Comparison of ENCODE assay signal across 15 cellular contexts in the genomic region with DNA sequence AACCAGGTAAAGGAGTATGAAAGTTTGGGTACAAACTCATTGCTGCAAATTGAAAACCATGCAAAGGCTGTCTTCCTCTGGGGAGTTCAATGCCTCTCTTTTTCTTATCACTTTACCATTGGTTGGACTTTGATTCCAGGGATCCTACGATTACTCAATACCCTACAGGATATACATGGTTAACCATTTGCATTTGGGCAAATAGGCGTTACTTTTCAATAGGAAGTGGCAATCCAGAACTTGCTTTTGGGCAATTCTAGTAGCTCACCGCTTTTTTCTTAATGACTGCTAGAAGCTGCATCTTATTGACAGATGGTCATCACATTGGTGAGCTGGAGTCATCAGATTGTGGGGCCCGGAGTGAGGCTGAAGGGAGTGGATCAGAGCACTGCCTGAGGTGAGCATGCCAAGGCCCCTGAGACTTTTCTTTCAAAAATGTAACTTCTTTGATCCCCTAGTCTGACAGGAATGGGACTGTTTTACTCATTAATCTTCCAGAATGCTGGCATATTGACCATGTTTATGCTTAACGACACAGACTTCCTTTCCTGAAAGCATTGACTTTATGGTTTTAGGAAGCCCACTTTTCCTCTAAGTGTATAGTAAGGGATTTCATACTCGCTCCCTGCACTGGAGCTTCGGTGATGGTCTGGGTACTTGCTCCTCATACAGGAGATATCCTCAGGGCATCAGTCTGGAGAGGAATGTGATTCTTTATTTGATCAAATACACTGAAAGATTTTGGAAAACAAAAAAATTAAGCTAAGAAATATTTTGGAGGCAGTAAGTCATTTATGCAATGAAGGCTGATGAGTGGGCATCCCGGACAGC. TPM values are rescaled to one million over a fixed set of nuclear protein-coding genes. Genes with fewer than 3 reads are reported as not detected.
A peak's percentile ranks its signal among the peaks of the same experiment; 100 is the strongest.
DNase-seq lines count a peak whose midpoint lies in the region; ATAC-seq and TF ChIP-seq lines count a peak whose summit lies in the region.
"Had no signal": no experiment of that assay in that cellular context is flagged by ENCODE, and none has a peak within 500 bp of the region (broad histone marks: within the 10 kb centered on the region; RNA-seq: fewer than 3 reads in every experiment).

Gene CCR6, plus strand, starts transcription at position 270 of the 831 bp plus-strand sequence. CDS start 13,039 bp downstream, outside the sequence.

- peak within 1 kb of the TSS; percentile 3 to 30 for H3K9ac ChIP-seq in duodenal mucosa (ENCODE audit: low read depth in 1 of 2, low read length in 2 of 2)

- H3K4me3 ChIP-seq in duodenal mucosa (ENCODE audit: low read depth in 1 of 2, low read length in 2 of 2) (peak within 1 kb of the TSS; percentile 41 to 58), transverse colon (peak within 1 kb of the TSS in 1 of 4 donors; percentile 7)
- H3K4me3 ChIP-seq: sigmoid colon had no signal

- TF ChIP-seq CTCF in transverse colon (IDR thresholded peaks at IDR 0.05) (no peak), nephron progenitor cell (IDR thresholded peaks at IDR 0.05) (no peak)

- intact Hi-C loops in transverse colon (cut with DNase I; ENCODE audit: low total_unique reads): no loop called here

- no peak within 1 kb of the TSS for H3K4me3 Mint-ChIP-seq in activated naive CD4-positive, alpha-beta T cell treated with anti-CD3 and anti-CD28 coated beads, Interleukin-2, amount 10 ng/mL, durations not matched to agents 7 days and 5 days
- H3K4me3 Mint-ChIP-seq in nephron progenitor cell: no peak within 1 kb of the TSS
- H3K4me3 Mint-ChIP-seq: activated CD4-positive, alpha-beta T cell treated with anti-CD3 and anti-CD28 coated beads, Interleukin-2, amount 10 ng/mL, durations not matched to agents 24 days and 14 days had no signal

- H3K9me3 Mint-ChIP-seq in activated naive CD4-positive, alpha-beta T cell treated with anti-CD3 and anti-CD28 coated beads, Interleukin-2, amount 10 ng/mL, durations not matched to agents 7 days and 5 days: no peaks in the 10 kb centered on the region
- no peaks in the 10 kb centered on the region for H3K9me3 Mint-ChIP-seq in activated naive CD4-positive, alpha-beta T cell treated with anti-CD3 and anti-CD28 coated beads, Interleukin-2, amount 50 U/mL, for 72 hours
- H3K9me3 Mint-ChIP-seq in nephron progenitor cell: peaks cover 7% of the 10 kb centered on the region

- H3K27ac ChIP-seq in duodenal mucosa (ENCODE audit: low read depth, low read length): no peak within 1 kb of the TSS
- H3K27ac ChIP-seq in transverse colon: peak within 1 kb of the TSS; percentile 7 to 55 (median 28)
- H3K27ac ChIP-seq: RWPE1 had no signal

- ATAC-seq in activated naive CD4-positive, alpha-beta T cell treated with anti-CD3 and anti-CD28 coated beads, Interleukin-2, amount 50 U/mL, for 72 hours: no peak
- ATAC-seq in HG03354 (IDR thresholded peaks at IDR 0.05; ENCODE audit: poor library complexity, severe bottlenecking, unreplicated experiment) (peak; percentile 28), HG02610 (IDR thresholded peaks at IDR 0.05; ENCODE audit: unreplicated experiment) (no peak)

- CTCF ChIA-PET in activated naive CD4-positive, alpha-beta T cell treated with anti-CD3 and anti-CD28 coated beads, Interleukin-2, amount 10 ng/mL, durations not matched to agents 7 days and 5 days (lab: Charles Lee): interaction anchor here (1.0 kb wide), 1 partner anchor 15 kb away, joined by 4 read pairs; no protein-coding TSS in a partner anchor

- H3K4me1 Mint-ChIP-seq in activated naive CD4-positive, alpha-beta T cell treated with anti-CD3 and anti-CD28 coated beads, Interleukin-2, amount 10 ng/mL, durations not matched to agents 7 days and 5 days: peaks cover 34% of the 10 kb centered on the region
- H3K4me1 Mint-ChIP-seq in nephron progenitor cell: peaks cover 31% of the 10 kb centered on the region
- H3K4me1 Mint-ChIP-seq: activated CD4-positive, alpha-beta T cell treated with anti-CD3 and anti-CD28 coated beads, Interleukin-2, amount 10 ng/mL, durations not matched to agents 24 days and 14 days had no signal

- no peak for DNase-seq in activated naive CD4-positive, alpha-beta T cell treated with anti-CD3 and anti-CD28 coated beads, Interleukin-2, amount 10 ng/mL, durations not matched to agents 7 days and 5 days
- DNase-seq in activated naive CD4-positive, alpha-beta T cell treated with anti-CD3 and anti-CD28 coated beads, Interleukin-2, amount 50 U/mL, for 72 hours (ENCODE audit: low spot score in 2 of 2): no peak
- DNase-seq in transverse colon (no peak), NCI-H2227 treated with DMSO at 0.1 percent for 48 hours (lab: John Stamatoyannopoulos, UW) (no peak), nephron progenitor cell (no peak)
- DNase-seq: activated CD4-positive, alpha-beta T cell treated with anti-CD3 and anti-CD28 coated beads, Interleukin-2, amount 10 ng/mL, durations not matched to agents 24 days and 14 days; amniotic stem cell; effector CD8-positive, alpha-beta T cell; mesendoderm; NCI-H2171 treated with DMSO at 0.1 percent for 48 hours; sigmoid colon had no signal

- H3K27me3 Mint-ChIP-seq in activated naive CD4-positive, alpha-beta T cell treated with anti-CD3 and anti-CD28 coated beads, Interleukin-2, amount 10 ng/mL, durations not matched to agents 7 days and 5 days: peaks cover 5% of the 10 kb centered on the region
- peaks cover 16% of the 10 kb centered on the region for H3K27me3 Mint-ChIP-seq in nephron progenitor cell (ENCODE audit: low read depth, poor library complexity)
- H3K27me3 Mint-ChIP-seq: activated CD4-positive, alpha-beta T cell treated with anti-CD3 and anti-CD28 coated beads, Interleukin-2, amount 10 ng/mL, durations not matched to agents 24 days and 14 days had no signal

- no peak for TF ChIP-seq POLR2A in transverse colon (IDR thresholded peaks at IDR 0.05)

- TF ChIP-seq EP300 in transverse colon (IDR thresholded peaks at IDR 0.05; ENCODE audit: low read depth): no peak

- in situ Hi-C loops in transverse colon (cut with MboI; ENCODE audit: low pct_ligation_motif_present in 1 of 4, low pct_unique_long_range_greater_than_20kb in 1 of 4, low sequenced_read_pairs in 3 of 4): no loop called here

- peaks cover 22 to 24% of the 10 kb centered on the region in 2 donors for H3K4me1 ChIP-seq in duodenal mucosa (ENCODE audit: control insufficient read depth in 1 of 2, insufficient read depth in 2 of 2, low read length in 2 of 2)
- peaks cover 0 to 33% (median 9%) of the 10 kb centered on the region in 4 donors for H3K4me1 ChIP-seq in transverse colon

- H3K27me3 ChIP-seq in duodenal mucosa (ENCODE audit: control insufficient read depth in 1 of 2, insufficient read depth in 2 of 2, low read length in 2 of 2) (no peaks in the 10 kb centered on the region), transverse colon (no peaks in the 10 kb centered on the region)
- H3K27me3 ChIP-seq: sigmoid colon had no signal

- H3K9me3 ChIP-seq in duodenal mucosa (ENCODE audit: control insufficient read depth in 1 of 2, low read length in 2 of 2) (no peaks in the 10 kb centered on the region), transverse colon (no peaks in the 10 kb centered on the region)
- H3K9me3 ChIP-seq: sigmoid colon had no signal

- peak within 1 kb of the TSS; percentile 29 for H3K27ac Mint-ChIP-seq in activated naive CD4-positive, alpha-beta T cell treated with anti-CD3 and anti-CD28 coated beads, Interleukin-2, amount 10 ng/mL, durations not matched to agents 7 days and 5 days
- H3K27ac Mint-ChIP-seq in activated naive CD4-positive, alpha-beta T cell treated with anti-CD3 and anti-CD28 coated beads, Interleukin-2, amount 50 U/mL, for 72 hours: no peak within 1 kb of the TSS
- no peak within 1 kb of the TSS for H3K27ac Mint-ChIP-seq in nephron progenitor cell
- H3K27ac Mint-ChIP-seq: activated CD4-positive, alpha-beta T cell treated with anti-CD3 and anti-CD28 coated beads, Interleukin-2, amount 10 ng/mL, durations not matched to agents 24 days and 14 days had no signal

- H3K36me3 ChIP-seq in duodenal mucosa (ENCODE audit: control insufficient read depth in 1 of 2, insufficient read depth in 2 of 2, low read length in 2 of 2): no peaks in the 10 kb centered on the region
- H3K36me3 ChIP-seq in transverse colon: no peaks in the 10 kb centered on the region
- H3K36me3 ChIP-seq: sigmoid colon had no signal

- H3K36me3 Mint-ChIP-seq in activated naive CD4-positive, alpha-beta T cell treated with anti-CD3 and anti-CD28 coated beads, Interleukin-2, amount 10 ng/mL, durations not matched to agents 7 days and 5 days: no peaks in the 10 kb centered on the region
- H3K36me3 Mint-ChIP-seq in activated naive CD4-positive, alpha-beta T cell treated with anti-CD3 and anti-CD28 coated beads, Interleukin-2, amount 50 U/mL, for 72 hours: no peaks in the 10 kb centered on the region
- peaks cover 8% of the 10 kb centered on the region for H3K36me3 Mint-ChIP-seq in nephron progenitor cell (ENCODE audit: low read depth)

- 58 to 67% methylated on average over 3 to 8 of the region's 8 CpGs for WGBS in transverse colon (ENCODE audit: low coverage in 1 of 2), 2 donors

RNA-seq across cellular contexts. Expression of gene CCR6, which starts in this region (rescaled TPM):
- not detected for total RNA-seq in activated naive CD4-positive, alpha-beta T cell treated with anti-CD3 and anti-CD28 coated beads, Interleukin-2, amount 50 U/mL, for 72 hours
- 1 to 10 TPM in 1 of 4 donors, not detected in 3; 1.3 TPM for total RNA-seq in transverse colon
- total RNA-seq: activated CD4-positive, alpha-beta T cell treated with anti-CD3 and anti-CD28 coated beads, Interleukin-2, amount 10 ng/mL, durations not matched to agents 24 days and 14 days; sigmoid colon had no signal
